12 cellular contexts compared by ENCODE assay signal in genomic region chr1:6007318-6008083, GRCh38. TPM values are rescaled to one million over a fixed set of nuclear protein-coding genes. Genes with fewer than 3 reads are reported as not detected.
A peak's percentile ranks its signal among the peaks of the same experiment; 100 is the strongest.
DNase-seq lines count a peak whose midpoint lies in the region; ATAC-seq and TF ChIP-seq lines count a peak whose summit lies in the region.
"Had no signal": no experiment of that assay in that cellular context is flagged by ENCODE, and none has a peak within 500 bp of the region (broad histone marks: within the 10 kb centered on the region; RNA-seq: fewer than 3 reads in every experiment).

No MANE protein-coding gene starts in this region.

- H3K4me3 Mint-ChIP-seq in T-helper 17 cell, result peak overlapping the region; percentile 36

- peak; percentile 75 for ATAC-seq in GM18502 (IDR thresholded peaks at IDR 0.05; ENCODE audit: poor library complexity, unreplicated experiment)
- ATAC-seq in T-helper 17 cell, result peak; percentile 76

- in situ Hi-C loops in GM13977 (cut with MboI; ENCODE audit: low pct_unique_long_range_greater_than_20kb, low sequenced_read_pairs, unreplicated experiment), result no loop called here

- no peak overlapping the region for H3K4me3 ChIP-seq in fibroblast of the aortic adventitia (ENCODE audit: low read depth, low read length)
- H3K4me3 ChIP-seq: adrenal gland had no signal

- H3K9me3 ChIP-seq in T-helper 17 cell (ENCODE audit: control insufficient read depth, low read length, poor library complexity, severe bottlenecking), result no peaks in the 10 kb centered on the region
- H3K9me3 ChIP-seq: adrenal gland had no signal

- DNase-seq in T-helper 17 cell (no peak), fibroblast of the aortic adventitia (ENCODE audit: low read depth) (peak; percentile 17), occipital lobe (lab: John Stamatoyannopoulos, UW) (peak; percentile 56), GM13977 (ENCODE audit: low spot score) (no peak), CD1c-positive myeloid dendritic cell (ENCODE audit: extremely low spot score) (no peak), hippocampal formation (lab: John Stamatoyannopoulos, UW) (no peak)
- DNase-seq: COR-L47; effector CD8-positive, alpha-beta T cell; NCI-H1105 treated with DMSO at 0.1 percent for 48 hours; stimulated activated CD4-positive, alpha-beta T cell treated with anti-CD3 and anti-CD28 coated beads, Interleukin-4, amount 100 ng/mL, for 24 hours had no signal

- no peaks in the 10 kb centered on the region for H3K27me3 Mint-ChIP-seq in T-helper 17 cell

- H3K36me3 Mint-ChIP-seq in T-helper 17 cell (ENCODE audit: low read depth), result no peaks in the 10 kb centered on the region

- no peak overlapping the region for H3K27ac Mint-ChIP-seq in T-helper 17 cell

- H3K4me1 Mint-ChIP-seq in T-helper 17 cell, result peaks cover 14% of the 10 kb centered on the region

- no peak for TF ChIP-seq CTCF in fibroblast of the aortic adventitia (IDR thresholded peaks at IDR 0.05; ENCODE audit: insufficient read depth, low read length)
- TF ChIP-seq CTCF in GM13977 (IDR thresholded peaks at IDR 0.05; ENCODE audit: extremely low read depth, insufficient read depth, missing control alignments), result no peak

RNA-seq across cellular contexts. Expression of gene NPHP4, which starts 15.3 kb away (rescaled TPM):
- total RNA-seq in T-helper 17 cell (10 to 100 TPM in 1 of 2 donors, 1 to 10 TPM in 1; 9.9 to 14.1 TPM), fibroblast of the aortic adventitia (ENCODE audit: low replicate concordance) (6.9 and 9.6 TPM in 2 replicates), occipital lobe (8.6 TPM)

RNA-seq across cellular contexts. Expression of gene KCNAB2, which starts 38.2 kb away (rescaled TPM):
- total RNA-seq in T-helper 17 cell, result 100 to 1,000 TPM; 203 to 207 TPM
- total RNA-seq in fibroblast of the aortic adventitia (ENCODE audit: low replicate concordance), result 4.0 and 9.1 TPM in 2 replicates
- 5.1 TPM for total RNA-seq in occipital lobe

Comparison
In these comparisons a context has a peak if more than half of its experiments do, and no peak if none do; other contexts are left out.
1. DNase-seq: peak in fibroblast of the aortic adventitia (single experiment) and occipital lobe (single experiment); none in T-helper 17 cell (0 of 3), GM13977 (single experiment), CD1c-positive myeloid dendritic cell (single experiment) and hippocampal formation (0 of 2).
2. RNA of gene KCNAB2, which starts 38.2 kb away (total RNA-seq): 203 to 207 TPM in T-helper 17 cell; 5.1 TPM in occipital lobe (single experiment) and 4.0 to 9.1 TPM in fibroblast of the aortic adventitia; every median in the first group is over 10 times any median in the second.